In the genomic region with DNA sequence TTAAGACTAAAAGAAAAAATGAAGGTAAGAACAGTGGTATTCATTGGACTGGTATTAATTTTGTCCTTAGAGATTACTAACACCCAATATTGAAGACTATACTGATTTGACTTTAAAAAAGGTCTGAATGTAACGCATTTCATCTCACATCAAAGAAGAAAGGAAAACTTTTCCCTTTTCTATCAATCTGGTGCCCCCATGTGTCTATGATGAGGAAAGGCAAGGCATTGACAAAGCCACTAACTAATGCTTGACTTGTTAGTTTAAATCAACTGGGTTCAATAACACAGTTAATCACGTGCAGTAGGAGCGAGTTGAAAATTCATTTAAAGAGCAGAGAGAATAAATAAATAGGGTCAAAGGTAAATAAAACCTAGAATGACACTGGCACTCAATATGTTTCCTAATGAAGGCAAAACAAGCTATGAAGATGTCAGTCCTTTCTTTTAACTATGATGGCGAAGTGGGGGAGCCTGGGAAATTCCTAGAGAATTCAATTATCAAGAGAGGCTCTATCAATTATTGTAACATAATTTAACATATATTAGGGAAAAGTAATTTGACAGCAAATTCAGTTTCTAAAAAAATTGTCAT, we compare ENCODE assay signal across 8 cellular contexts.
A peak's percentile ranks its signal among the peaks of the same experiment; 100 is the strongest.
DNase-seq lines count a peak whose midpoint lies in the region; ATAC-seq and TF ChIP-seq lines count a peak whose summit lies in the region.

No MANE protein-coding gene starts in this region.

- no peaks in the 10 kb centered on the region for H3K27me3 Mint-ChIP-seq in nephron (ENCODE audit: low read depth)

- H3K36me3 Mint-ChIP-seq in nephron (ENCODE audit: low read depth): peaks cover 7% of the 10 kb centered on the region

- no peaks in the 10 kb centered on the region for H3K4me1 Mint-ChIP-seq in nephron

- ATAC-seq in GM18867 (IDR thresholded peaks at IDR 0.05; ENCODE audit: unreplicated experiment) (peak; percentile 62), GM21576 (IDR thresholded peaks at IDR 0.05; ENCODE audit: unreplicated experiment) (no peak)

- POLR2A ChIA-PET in AG04450 (lab: Yijun Ruan, JAX): no interaction called here

- DNase-seq in AG04450 (ENCODE audit: low read depth, low spot score) (peak; percentile 8), NCI-H748 (lab: John Stamatoyannopoulos, UW; ENCODE audit: unreplicated experiment) (peak; percentile 49), dorsolateral prefrontal cortex (no peak), ecto neural progenitor cell (ENCODE audit: low spot score) (no peak)
- DNase-seq in effector CD8-positive, alpha-beta T cell (lab: John Stamatoyannopoulos, UW): no peak

- CTCF ChIA-PET in AG04450 (lab: Charles Lee): interaction anchor here (0.6 to 9.0 kb wide), 44 partner anchors 9 to 1645 kb away, joined by 3 to 182 read pairs (median 4); no protein-coding TSS in a partner anchor

- no peak overlapping the region for H3K4me3 Mint-ChIP-seq in nephron

- no peak overlapping the region for H3K4me3 ChIP-seq in AG04450 (ENCODE audit: low read depth, low read length)
- H3K4me3 ChIP-seq in dorsolateral prefrontal cortex: no peak overlapping the region

- H3K9me3 Mint-ChIP-seq in nephron: peaks cover 5% of the 10 kb centered on the region

- peak overlapping the region in 1 of 3 experiments; percentile 4 for H3K27ac Mint-ChIP-seq in nephron

- H3K9me3 ChIP-seq in AG04450 (ENCODE audit: control insufficient read depth, insufficient read depth, low read length): no peaks in the 10 kb centered on the region

- H3K27me3 ChIP-seq in AG04450 (ENCODE audit: control insufficient read depth, insufficient read depth, low read length) (no peaks in the 10 kb centered on the region), dorsolateral prefrontal cortex (no peaks in the 10 kb centered on the region)

- TF ChIP-seq CTCF in AG04450 (IDR thresholded peaks at IDR 0.05; ENCODE audit: low read depth, low read length) (peak; percentile 92), dorsolateral prefrontal cortex (IDR thresholded peaks at IDR 0.05 in 54 of 56, conservative IDR thresholded peaks at IDR 0.05 in 2 of 56; ENCODE audit: low read depth in 1 of 56, partially characterized antibody in 56 of 56) (peak; percentile 26 to 88 (median 74)), nephron (IDR thresholded peaks at IDR 0.05; ENCODE audit: unreplicated experiment in 3 of 3) (peak; percentile 82 to 90 (median 88))

- intact Hi-C loops in dorsolateral prefrontal cortex (cut with DNase I): loop anchor here (5.0 to 10.0 kb wide), 4 partner anchors 106 to 584 kb away; no protein-coding TSS in a partner anchor

- H3K27ac ChIP-seq in AG04450 (ENCODE audit: low read depth, low read length) (no peak overlapping the region), dorsolateral prefrontal cortex (peak overlapping the region in 29 of 59 donors; percentile 7 to 73 (median 34))

Comparison
In these comparisons a context has a peak if more than half of its experiments do, and no peak if none do; other contexts are left out.
1. DNase-seq: peak in AG04450 (single experiment) and NCI-H748 (single experiment); none in dorsolateral prefrontal cortex (0 of 10), ecto neural progenitor cell (single experiment) and effector CD8-positive, alpha-beta T cell (single experiment).
2. Peak in every context shown above with its lines, with median percentiles within 50 percentile points of each other: CTCF ChIP-seq.